9 cellular contexts compared by ENCODE assay signal in genomic region chr15:58517682-58518525, GRCh38.
DNase-seq lines count a peak whose midpoint lies in the region; ATAC-seq and TF ChIP-seq lines count a peak whose summit lies in the region.
"Had no signal": no experiment of that assay in that cellular context is flagged by ENCODE, and none has a peak within 500 bp of the region (broad histone marks: within the 10 kb centered on the region; RNA-seq: fewer than 3 reads in every experiment).

No MANE protein-coding gene starts in this region.

- H3K4me3 ChIP-seq in MG63: no peak overlapping the region
- H3K4me3 ChIP-seq: heart left ventricle had no signal

- peak; percentile 83 for DNase-seq in SKM-1 treated with dmso at 0.1 percent for 144 hours (lab: John Stamatoyannopoulos, UW; ENCODE audit: unreplicated experiment)
- DNase-seq in naive B cell: peak; percentile 11
- no peak for DNase-seq in MG63
- no peak for DNase-seq in cerebellum (ENCODE audit: low spot score)
- DNase-seq: heart left ventricle had no signal

- H3K27me3 Mint-ChIP-seq in naive B cell: peaks cover 0 to 6% (median 0%) of the 10 kb centered on the region in 3 donors

- peak overlapping the region in 5 of 6 donors; percentile 16 to 68 (median 31) for H3K27ac Mint-ChIP-seq in naive B cell

- no peaks in the 10 kb centered on the region; the same call in 1 of the 2 replicates for H3K9me3 ChIP-seq in MG63

- H3K4me1 Mint-ChIP-seq in naive B cell: peaks cover 32 to 54% (median 49%) of the 10 kb centered on the region in 3 donors

- peaks cover 0 to 6% (median 0%) of the 10 kb centered on the region in 7 donors for H3K9me3 Mint-ChIP-seq in naive B cell

- no peak for TF ChIP-seq POLR2A in GM18505 (IDR thresholded peaks at IDR 0.05; ENCODE audit: borderline replicate concordance, extremely low read depth, insufficient read depth, insufficient read length)

- no peaks in the 10 kb centered on the region for H3K27me3 ChIP-seq in MG63
- H3K27me3 ChIP-seq: heart left ventricle had no signal

- H3K36me3 ChIP-seq in MG63: no peaks in the 10 kb centered on the region
- H3K36me3 ChIP-seq: heart left ventricle had no signal

- peak overlapping the region in 2 of 8 donors; percentile 3 to 9 for H3K4me3 Mint-ChIP-seq in naive B cell

- no peaks in the 10 kb centered on the region for H3K36me3 Mint-ChIP-seq in naive B cell

- ATAC-seq in GM18505 (IDR thresholded peaks at IDR 0.05; ENCODE audit: unreplicated experiment): peak; percentile 69
- peak; percentile 75 for ATAC-seq in HG02870 (IDR thresholded peaks at IDR 0.05; ENCODE audit: unreplicated experiment)
- ATAC-seq in naive B cell (ENCODE audit: low read depth in 2 of 2): peak; percentile 45 to 73
- no peak for ATAC-seq in GM18520 (IDR thresholded peaks at IDR 0.05; ENCODE audit: unreplicated experiment)
- no peak for ATAC-seq in HG03439 (IDR thresholded peaks at IDR 0.05; ENCODE audit: unreplicated experiment)

Comparison
In these comparisons a context has a peak if more than half of its experiments do, and no peak if none do; other contexts are left out.
1. ATAC-seq: peak in GM18505 (single experiment), HG02870 (single experiment) and naive B cell (2 of 2); none in GM18520 (single experiment) and HG03439 (single experiment).
2. DNase-seq: peak in SKM-1 treated with dmso at 0.1 percent for 144 hours (single experiment) and naive B cell (single experiment); none in MG63 (single experiment) and cerebellum (single experiment).